15 cellular contexts compared by ENCODE assay signal in genomic region chr7:111043533-111043932, GRCh38. TPM values are rescaled to one million over a fixed set of nuclear protein-coding genes. Genes with fewer than 3 reads are reported as not detected.
DNase-seq lines count a peak whose midpoint lies in the region; ATAC-seq and TF ChIP-seq lines count a peak whose summit lies in the region.
"Had no signal": no experiment of that assay in that cellular context is flagged by ENCODE, and none has a peak within 500 bp of the region (broad histone marks: within the 10 kb centered on the region; RNA-seq: fewer than 3 reads in every experiment).

No MANE protein-coding gene starts in this region.

- no peaks in the 10 kb centered on the region for H3K36me3 ChIP-seq in HAP-1 (replicated peaks)
- H3K36me3 ChIP-seq: neutrophil had no signal

- no peak for TF ChIP-seq CTCF in epithelial cell of proximal tubule (conservative IDR thresholded peaks at IDR 0.05; ENCODE audit: low read depth, low read length)

- in situ Hi-C loops in HAP-1 (cut with MboI; ENCODE audit: low sequenced_read_pairs): no loop called here

- DNase-seq in epithelial cell of proximal tubule (ENCODE audit: low read depth) (peak; percentile 12), NOMO-1 (lab: John Stamatoyannopoulos, UW; ENCODE audit: unreplicated experiment in 2 of 2) (no peak), HAP-1 (ENCODE audit: low spot score in 2 of 2) (no peak), AG08395 (ENCODE audit: low spot score) (no peak), AG20443 (ENCODE audit: low spot score) (no peak)
- DNase-seq: activated CD4-positive, alpha-beta T cell treated with anti-CD3 and anti-CD28 coated beads, Interleukin-2, amount 50 U/mL, for 1 hour; CD4-positive, CD25-positive, alpha-beta regulatory T cell; KG1; mesendoderm; NCI-H748 treated with DMSO at 0.1 percent for 48 hours; Right ventricle myocardium superior had no signal

- H3K4me3 ChIP-seq in epithelial cell of proximal tubule (ENCODE audit: low read depth, low read length): no peak overlapping the region
- H3K4me3 ChIP-seq in HAP-1: no peak overlapping the region

- no peaks in the 10 kb centered on the region for H3K27me3 ChIP-seq in HAP-1 (ENCODE audit: low read depth)
- H3K27me3 ChIP-seq: neutrophil had no signal

- peaks cover 8% of the 10 kb centered on the region for H3K4me1 ChIP-seq in HAP-1

- H3K9me3 ChIP-seq in HAP-1: no peaks in the 10 kb centered on the region
- H3K9me3 ChIP-seq: neutrophil had no signal

- peak; percentile 98 for ATAC-seq in GM18909 (IDR thresholded peaks at IDR 0.05; ENCODE audit: poor library complexity, unreplicated experiment)
- peak; percentile 94 for ATAC-seq in GM21528 (IDR thresholded peaks at IDR 0.05; ENCODE audit: low FRiP score, unreplicated experiment)
- peak; percentile 98 for ATAC-seq in HG03097 (IDR thresholded peaks at IDR 0.05; ENCODE audit: low FRiP score, unreplicated experiment)

RNA-seq across cellular contexts. Expression of gene LRRN3, which starts 47.4 kb away (rescaled TPM):
- total RNA-seq in epithelial cell of proximal tubule: 0.14 TPM in 1 of 2 replicates, not detected in the other
